In the genomic region with DNA sequence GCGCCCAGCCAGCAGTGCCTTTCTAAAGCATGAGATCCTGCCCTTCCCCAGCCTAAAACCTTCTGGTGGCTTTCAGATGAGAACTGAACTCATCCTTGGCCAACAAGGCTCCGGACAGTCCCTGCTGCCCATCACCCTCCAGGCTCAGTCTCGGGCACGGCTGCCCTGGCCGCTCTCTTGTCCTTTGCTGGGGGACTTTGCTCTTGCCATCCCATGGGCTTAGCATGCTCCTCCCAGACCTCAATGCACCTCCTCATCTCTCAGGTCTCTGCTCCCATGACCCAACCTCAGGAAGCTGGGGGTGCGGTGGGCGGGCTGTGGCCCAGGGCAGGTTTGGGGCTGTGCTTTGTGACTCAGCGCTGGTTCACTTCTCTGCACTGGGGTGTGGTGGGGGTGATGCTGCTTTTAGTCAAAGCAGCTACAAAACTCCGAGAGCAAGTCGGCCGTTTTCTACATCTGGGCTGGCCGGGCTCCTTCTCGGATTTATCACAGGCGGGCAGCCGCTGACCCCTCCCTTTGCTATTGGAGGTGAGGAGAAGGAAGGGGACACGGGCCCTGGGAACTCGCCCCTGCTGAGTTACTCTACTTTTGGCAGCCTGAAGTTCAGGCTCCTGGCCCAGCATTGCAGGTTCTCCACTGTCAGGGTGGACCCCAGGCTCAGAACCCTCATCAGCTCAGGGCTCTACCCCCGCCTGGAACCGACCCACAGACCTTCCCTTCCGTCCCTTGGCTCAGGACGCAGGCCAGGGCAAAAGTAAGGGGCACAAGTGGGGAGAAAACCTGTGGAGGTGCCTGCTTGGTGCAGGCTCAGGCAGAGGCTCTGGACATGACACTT, we compare ENCODE assay signal across 8 cellular contexts.
A peak's percentile ranks its signal among the peaks of the same experiment; 100 is the strongest.
DNase-seq lines count a peak whose midpoint lies in the region; ATAC-seq lines count a peak whose summit lies in the region.

No MANE protein-coding gene starts in this region.

- DNase-seq in RKO (ENCODE audit: low spot score) (peak; percentile 93), posterior vena cava (ENCODE audit: low spot score) (peak; percentile 84), NCI-H446 treated with DMSO at 0.1 percent for 48 hours (lab: John Stamatoyannopoulos, UW) (no peak), NCI-H1694 treated with DMSO at 0.1 percent for 48 hours (lab: John Stamatoyannopoulos, UW) (no peak), NCI-H82 treated with DMSO at 0.1 percent for 48 hours (lab: John Stamatoyannopoulos, UW; ENCODE audit: unreplicated experiment) (no peak), DMS114 treated with DMSO at 0.1 percent for 48 hours (lab: John Stamatoyannopoulos, UW; ENCODE audit: unreplicated experiment) (no peak)
- peak in 3 of 4 experiments; percentile 11 to 54 (median 24) for DNase-seq in activated naive CD4-positive, alpha-beta T cell (lab: John Stamatoyannopoulos, UW)

- intact Hi-C loops in posterior vena cava (cut with DNase I), result loop anchor here in 1 of 2 donors (10.0 kb wide), 1 partner anchor 118 kb away; the partner anchor contains the start of gene YWHAQ

- peak; percentile 35 for ATAC-seq in GM21390 (IDR thresholded peaks at IDR 0.05; ENCODE audit: unreplicated experiment)

Comparison
In these comparisons a context has a peak if more than half of its experiments do, and no peak if none do; other contexts are left out.
1. DNase-seq: peak in RKO (single experiment), activated naive CD4-positive, alpha-beta T cell (3 of 4) and posterior vena cava (single experiment); none in NCI-H446 treated with DMSO at 0.1 percent for 48 hours (single experiment), NCI-H1694 treated with DMSO at 0.1 percent for 48 hours (single experiment), NCI-H82 treated with DMSO at 0.1 percent for 48 hours (single experiment) and DMS114 treated with DMSO at 0.1 percent for 48 hours (single experiment).